In genomic region chr7:144437370-144438191, GRCh38 we compare ENCODE assay signal across 8 cellular contexts. TPM values are rescaled to one million over a fixed set of nuclear protein-coding genes. Genes with fewer than 3 reads are reported as not detected.
DNase-seq lines count a peak whose midpoint lies in the region; ATAC-seq and TF ChIP-seq lines count a peak whose summit lies in the region.

No MANE protein-coding gene starts in this region.

- H3K4me1 ChIP-seq in SJCRH30 = no peaks in the 10 kb centered on the region

- H3K9me3 ChIP-seq in SJCRH30 (replicated peaks) = no peaks in the 10 kb centered on the region

- peak; percentile 76 for DNase-seq in DMS53 treated with DMSO at 0.1 percent for 48 hours (lab: John Stamatoyannopoulos, UW; ENCODE audit: unreplicated experiment)
- peak in 1 of 2 experiments; percentile 53 for DNase-seq in HL-60 (ENCODE audit: low read depth in 1 of 2, low spot score in 1 of 2)
- DNase-seq in SJCRH30 = peak; percentile 38 to 60
- DNase-seq in astrocyte of the hippocampus (ENCODE audit: low read depth, low spot score) = peak; percentile 81
- DNase-seq in inferior parietal cortex (ENCODE audit: extremely low spot score) = peak; percentile 79
- DNase-seq in stimulated activated CD4-positive, alpha-beta T cell treated with anti-CD3 and anti-CD28 coated beads, Interleukin-1b, Interleukin-23, amount 100 ng/mL, for 24 hours (ENCODE audit: low read depth in 4 of 4, low spot score in 1 of 4) = peak in 3 of 4 experiments; percentile 1 to 33 (median 2)

- peak; percentile 41 for TF ChIP-seq CTCF in HL-60 (IDR thresholded peaks at IDR 0.05; ENCODE audit: insufficient read depth, low read length)

- H3K27me3 ChIP-seq in HL-60 (ENCODE audit: insufficient read depth, poor library complexity, severe bottlenecking) = no peaks in the 10 kb centered on the region
- H3K27me3 ChIP-seq in SJCRH30 = peaks cover 4% of the 10 kb centered on the region; the same call in 1 of the 2 replicates

- H3K36me3 ChIP-seq in SJCRH30 = no peaks in the 10 kb centered on the region

- ATAC-seq in GM19397 (IDR thresholded peaks at IDR 0.05; ENCODE audit: unreplicated experiment) (peak; percentile 60), GM19324 (IDR thresholded peaks at IDR 0.05; ENCODE audit: low FRiP score, unreplicated experiment) (no peak)

- H3K27ac ChIP-seq in HL-60 (replicated peaks) = no peak overlapping the region
- H3K27ac ChIP-seq in SJCRH30 = no peak overlapping the region

- H3K4me3 ChIP-seq in HL-60 (replicated peaks; ENCODE audit: insufficient read depth, low read length) = no peak overlapping the region
- no peak overlapping the region for H3K4me3 ChIP-seq in SJCRH30

RNA-seq across cellular contexts. Expression of gene NOBOX, which starts 34.1 kb away (rescaled TPM):
- total RNA-seq in SJCRH30 (2014; rRNA removed; shearing (Covaris generic)) = not detected in 2 replicates
